Comparison of ENCODE assay signal across 16 cellular contexts in the genomic region with DNA sequence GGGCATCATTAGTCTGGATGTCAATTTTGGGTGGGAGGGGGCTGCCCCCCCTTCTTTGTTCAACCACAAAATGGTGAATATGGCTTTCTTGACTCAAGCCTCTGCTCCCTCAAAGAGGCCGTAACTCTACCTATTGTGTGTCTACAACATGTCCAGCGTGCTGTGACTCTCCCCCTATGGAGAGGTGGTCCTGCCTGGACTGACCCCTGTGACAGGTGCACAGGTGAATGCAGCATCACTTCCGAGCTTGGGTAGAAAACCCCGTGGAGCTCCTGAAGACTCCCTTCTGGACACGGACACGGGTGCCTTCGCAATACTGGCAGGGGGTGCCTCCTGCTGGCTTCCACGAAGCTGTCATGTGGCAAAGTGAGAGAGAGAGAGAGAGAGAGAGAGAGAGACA.
DNase-seq lines count a peak whose midpoint lies in the region; ATAC-seq, FAIRE-seq and TF ChIP-seq lines count a peak whose summit lies in the region.
"Had no signal": no experiment of that assay in that cellular context is flagged by ENCODE, and none has a peak within 500 bp of the region (broad histone marks: within the 10 kb centered on the region; RNA-seq: fewer than 3 reads in every experiment).

No MANE protein-coding gene starts in this region.

- TF ChIP-seq POLR2A in NB4 (IDR thresholded peaks at IDR 0.05; ENCODE audit: extremely low read depth, insufficient read length), result no peak
- TF ChIP-seq POLR2A in H1 (IDR thresholded peaks at IDR 0.05; ENCODE audit: control extremely low read depth in 1 of 2, low read depth in 2 of 2, low read length in 2 of 2), result no peak

- H4K20me1 ChIP-seq in DND-41 (ENCODE audit: insufficient read depth, low read length) (no peaks in the 10 kb centered on the region), H1 (replicated peaks in 1 of 2; ENCODE audit: control insufficient read depth in 1 of 2, insufficient read depth in 2 of 2, low read length in 2 of 2) (no peaks in the 10 kb centered on the region), PC-3 (ENCODE audit: low read length) (no peaks in the 10 kb centered on the region)

- no peaks in the 10 kb centered on the region for H3K36me3 Mint-ChIP-seq in stimulated activated memory B cell treated with anti-CD40 and anti-IgM and Interleukin-4, amounts not matched to agents 10 μg/mL and 1 μg/mL and 100 μg/mL, for 72 hours
- H3K36me3 Mint-ChIP-seq: CD8-positive, alpha-beta memory T cell had no signal

- no peak overlapping the region for H2BK120ac ChIP-seq in H1 (replicated peaks; ENCODE audit: low read depth, low read length)

- WGBS in H1 (ENCODE audit: extremely low coverage in 1 of 2, insufficient coverage in 1 of 2, insufficient read length in 1 of 2, insufficient replicate concordance in 2 of 2, low coverage in 1 of 2, low lambda C conversion rate in 2 of 2, missing lambda C conversion rate in 1 of 2), 2 experiments, result 74% methylated on average over 8 of the region's 8 CpGs; no CpG with 5 or more reads in 1 of the 2 experiments

- no peak for FAIRE-seq in H1 (lab: Jason Lieb, UNC)
- FAIRE-seq: A549, GM12891 had no signal

- peaks cover 23% of the 10 kb centered on the region for H3K27me3 Mint-ChIP-seq in stimulated activated memory B cell treated with anti-CD40 and anti-IgM and Interleukin-4, amounts not matched to agents 10 μg/mL and 1 μg/mL and 100 μg/mL, for 72 hours

- TF ChIP-seq CTCF in DND-41 (IDR thresholded peaks at IDR 0.05; ENCODE audit: borderline replicate concordance, extremely low read depth, low read length, poor library complexity, severe bottlenecking) (peak; percentile 8), NB4 (IDR thresholded peaks at IDR 0.05; ENCODE audit: low read depth, low read length) (no peak), H1 (IDR thresholded peaks at IDR 0.05; ENCODE audit: control extremely low read depth in 1 of 3, insufficient read depth in 1 of 3, low read depth in 1 of 3, low read length in 3 of 3) (no peak), PC-3 (conservative IDR thresholded peaks at IDR 0.05; ENCODE audit: low read depth, low read length) (no peak)

- no peak overlapping the region for H3K4me3 Mint-ChIP-seq in stimulated activated memory B cell treated with anti-CD40 and anti-IgM and Interleukin-4, amounts not matched to agents 10 μg/mL and 1 μg/mL and 100 μg/mL, for 72 hours
- H3K4me3 Mint-ChIP-seq: CD8-positive, alpha-beta memory T cell; HFFc6 had no signal

- no peak overlapping the region for H2BK12ac ChIP-seq in H1 (ENCODE audit: low read depth, low read length)

- H3K27me3 ChIP-seq in DND-41 (ENCODE audit: insufficient read depth, low read length, poor library complexity) (no peaks in the 10 kb centered on the region), H1 (replicated peaks in 1 of 4; ENCODE audit: control insufficient read depth in 3 of 4, extremely low read depth in 1 of 4, insufficient read depth in 3 of 4, low read length in 3 of 4) (peaks cover 0 to 1% (median 0%) of the 10 kb centered on the region in 4 experiments; a peak in 1 of 7 replicates), PC-3 (ENCODE audit: low read length) (0 out of 2 replicates have a peak, but pooled peaks cover 4% of the 10 kb centered on the region)

- H3K4ac ChIP-seq in H1 (replicated peaks; ENCODE audit: insufficient read length, low read depth, low read length), result no peak overlapping the region

- no peak overlapping the region for H3K27ac ChIP-seq in DND-41 (ENCODE audit: low read length)
- no peak overlapping the region for H3K27ac ChIP-seq in H1 (ENCODE audit: low read depth, low read length)
- no peak overlapping the region for H3K27ac ChIP-seq in PC-3 (ENCODE audit: low read length)
- H3K27ac ChIP-seq: A549 had no signal

- POLR2A ChIA-PET in H1 (lab: Charles Lee; ENCODE audit: partially characterized antibody) (no interaction called here), PC-3 (lab: Charles Lee; ENCODE audit: unreplicated experiment) (no interaction called here)

- H4K91ac ChIP-seq in H1 (replicated peaks; ENCODE audit: insufficient read length, low read length), result no peak overlapping the region

- peaks cover 6% of the 10 kb centered on the region for H3K4me1 Mint-ChIP-seq in stimulated activated memory B cell treated with anti-CD40 and anti-IgM and Interleukin-4, amounts not matched to agents 10 μg/mL and 1 μg/mL and 100 μg/mL, for 72 hours

- no peak overlapping the region for H3K56ac ChIP-seq in H1 (replicated peaks; ENCODE audit: insufficient read length, low read depth, low read length)

- no peak overlapping the region for H2BK20ac ChIP-seq in H1 (ENCODE audit: low read length)

- no peak overlapping the region for H3K9ac ChIP-seq in DND-41 (ENCODE audit: low read depth, low read length)
- H3K9ac ChIP-seq in H1 (replicated peaks in 1 of 4; ENCODE audit: extremely low read depth in 1 of 4, low read depth in 3 of 4, low read length in 3 of 4), result no peak overlapping the region
- no peak overlapping the region for H3K9ac ChIP-seq in PC-3 (ENCODE audit: low read length)

- H3K18ac ChIP-seq in H1 (ENCODE audit: extremely low read depth, low read length), result no peak overlapping the region

- ATAC-seq in DND-41 (ENCODE audit: insufficient read depth, low read depth) (no peak), PC-3 (no peak)
- peak; percentile 34 for ATAC-seq in stimulated activated memory B cell treated with anti-CD40 and anti-IgM and Interleukin-4, amounts not matched to agents 10 μg/mL and 1 μg/mL and 100 μg/mL, for 72 hours
- ATAC-seq: A549 had no signal

- no peaks in the 10 kb centered on the region for H3F3A ChIP-seq in PC-3 (ENCODE audit: low read length, unreplicated experiment)

- H4K5ac ChIP-seq in H1 (ENCODE audit: insufficient read length, low read depth, low read length), result no peak overlapping the region

- H3K14ac ChIP-seq in H1 (ENCODE audit: insufficient read length), result no peak overlapping the region

- peaks cover 6% of the 10 kb centered on the region; the same call in 1 of the 2 replicates for H3K23me2 ChIP-seq in H1 (ENCODE audit: low read depth, low read length)

- H2AFZ ChIP-seq in DND-41 (ENCODE audit: low read depth, low read length), result no peak overlapping the region
- no peak overlapping the region for H2AFZ ChIP-seq in H1 (ENCODE audit: low read length)
- no peak overlapping the region for H2AFZ ChIP-seq in PC-3 (ENCODE audit: low read length)

- H4K8ac ChIP-seq in H1 (ENCODE audit: extremely low read depth, insufficient read depth, low read length), result no peak overlapping the region

- H2BK15ac ChIP-seq in H1 (ENCODE audit: low read length), result no peak overlapping the region

- no peak overlapping the region for H3K27ac Mint-ChIP-seq in stimulated activated memory B cell treated with anti-CD40 and anti-IgM and Interleukin-4, amounts not matched to agents 10 μg/mL and 1 μg/mL and 100 μg/mL, for 72 hours
- H3K27ac Mint-ChIP-seq: HFFc6 had no signal

- BruUV-seq in PC-3 (replicated peaks; lab: Mats Ljungman, UMichigan), result no TSS peak

- H2AK5ac ChIP-seq in H1 (ENCODE audit: low read depth, low read length), result 0 out of 2 replicates have a peak overlapping the region, but pooled peaks have one; percentile 8

- H3K4me2 ChIP-seq in DND-41 (ENCODE audit: insufficient read depth, low read length), result no peak overlapping the region
- H3K4me2 ChIP-seq in H1 (ENCODE audit: insufficient read depth in 1 of 2, low read depth in 2 of 2, low read length in 2 of 2), result no peak overlapping the region
- H3K4me2 ChIP-seq in PC-3 (ENCODE audit: low read length), result no peak overlapping the region
- H3K4me2 ChIP-seq: A549 had no signal

- TF ChIP-seq RAD21 in H1 (IDR thresholded peaks at IDR 0.05 in 1 of 2, conservative IDR thresholded peaks at IDR 0.05 in 1 of 2; ENCODE audit: low read depth in 2 of 2, low read length in 2 of 2), result no peak; a peak in 1 of 4 replicates

- no peak for TF ChIP-seq EP300 in H1 (IDR thresholded peaks at IDR 0.05; ENCODE audit: borderline replicate concordance in 1 of 2, low read depth in 2 of 2, low read length in 2 of 2)

- DNase-seq in DND-41 (no peak), NB4 (ENCODE audit: low read depth) (peak; percentile 25), H1 (ENCODE audit: low read depth in 1 of 2, low spot score in 2 of 2) (no peak), PC-3 (no peak), posterior vena cava (ENCODE audit: low spot score) (no peak), SKM-1 treated with dmso at 0.1 percent for 144 hours (lab: John Stamatoyannopoulos, UW; ENCODE audit: unreplicated experiment) (no peak)
- DNase-seq: CD8-positive, alpha-beta memory T cell; DMS53; GOT3; HCEC 1CT; HFFc6; IMR-90; KBM-7 had no signal

- intact Hi-C loops in PC-3 (cut with micrococcal nuclease) (no loop called here), posterior vena cava (cut with DNase I) (no loop called here)

- no peaks in the 10 kb centered on the region for H3K9me3 ChIP-seq in DND-41 (ENCODE audit: insufficient read depth, low read length, severe bottlenecking)
- H3K9me3 ChIP-seq in H1 (ENCODE audit: insufficient read depth in 2 of 2, low read depth in 1 of 2, low read length in 1 of 2), result peaks cover 0 to 2% of the 10 kb centered on the region in 2 experiments; a peak in 1 of 4 replicates
- H3K9me3 ChIP-seq in PC-3 (ENCODE audit: low read length), result no peaks in the 10 kb centered on the region
- H3K9me3 ChIP-seq: A549 had no signal

- CTCF ChIA-PET in H1 (lab: Charles Lee; ENCODE audit: partially characterized antibody) (interaction anchor here (1.0 kb wide), 1 partner anchor 29 kb away, joined by 3 read pairs; no protein-coding TSS in a partner anchor), PC-3 (lab: Charles Lee) (no interaction called here)

- no peaks in the 10 kb centered on the region for H3K79me2 ChIP-seq in DND-41 (ENCODE audit: insufficient read depth, low read length)
- no peaks in the 10 kb centered on the region for H3K79me2 ChIP-seq in H1 (ENCODE audit: control insufficient read depth in 1 of 2, insufficient read depth in 2 of 2, low read length in 2 of 2)
- H3K79me2 ChIP-seq in PC-3 (ENCODE audit: low read length), result no peaks in the 10 kb centered on the region

- H3K4me1 ChIP-seq in DND-41 (ENCODE audit: insufficient read depth, low read length) (no peaks in the 10 kb centered on the region), H1 (replicated peaks in 1 of 4; ENCODE audit: control insufficient read depth in 3 of 4, insufficient read depth in 4 of 4, low read length in 3 of 4) (peaks cover 0 to 2% (median 0%) of the 10 kb centered on the region in 4 experiments; a peak in 1 of 7 replicates), PC-3 (ENCODE audit: insufficient read depth, low read length) (no peaks in the 10 kb centered on the region)
- H3K4me1 ChIP-seq: A549 had no signal

- H3K4me3 ChIP-seq in DND-41 (ENCODE audit: low read depth in 1 of 2, low read length in 2 of 2) (no peak overlapping the region), NB4 (ENCODE audit: low read depth, low read length) (no peak overlapping the region), H1 (ENCODE audit: extremely low read depth in 1 of 4, insufficient read depth in 2 of 4, low read depth in 3 of 4, low read length in 4 of 4) (no peak overlapping the region), PC-3 (ENCODE audit: low read length) (no peak overlapping the region)
- H3K4me3 ChIP-seq: A549 had no signal

- no peak overlapping the region for H3K23ac ChIP-seq in H1 (ENCODE audit: insufficient read length)

- H2BK5ac ChIP-seq in H1 (ENCODE audit: low read depth, low read length), result no peak overlapping the region

- H3K9me2 ChIP-seq in PC-3 (replicated peaks; ENCODE audit: low read length), result no peaks in the 10 kb centered on the region

- H3K9me3 Mint-ChIP-seq in stimulated activated memory B cell treated with anti-CD40 and anti-IgM and Interleukin-4, amounts not matched to agents 10 μg/mL and 1 μg/mL and 100 μg/mL, for 72 hours, result peaks cover 4% of the 10 kb centered on the region

- no peaks in the 10 kb centered on the region for H3K36me3 ChIP-seq in DND-41 (ENCODE audit: insufficient read depth, low read length)
- no peaks in the 10 kb centered on the region for H3K36me3 ChIP-seq in H1 (ENCODE audit: control insufficient read depth in 2 of 4, insufficient read depth in 4 of 4, low read length in 3 of 4)
- no peaks in the 10 kb centered on the region for H3K36me3 ChIP-seq in PC-3 (ENCODE audit: low read depth, low read length)

- no peaks in the 10 kb centered on the region for H3K79me1 ChIP-seq in H1 (ENCODE audit: low read depth, low read length)
